In genomic region chr16:68432701-68433100, GRCh38 we compare ENCODE assay signal across 28 cellular contexts. TPM values are rescaled to one million over a fixed set of nuclear protein-coding genes. Genes with fewer than 3 reads are reported as not detected.
"Had no signal": no experiment of that assay in that cellular context is flagged by ENCODE, and none has a peak within 500 bp of the region (broad histone marks: within the 10 kb centered on the region; RNA-seq: fewer than 3 reads in every experiment).

No MANE protein-coding gene starts in this region.

- H3K9me3 ChIP-seq: colonic mucosa, esophagus muscularis mucosa, gastrocnemius medialis had no signal

- H3K4me3 Mint-ChIP-seq: dendritic cell treated with granulocyte-macrophage colony-stimulating factor and Interleukin-4, amounts not matched to agents 40 ng/mL and 50 ng/mL, for 4 days; effector memory CD8-positive, alpha-beta T cell; endodermal cell had no signal

- DNase-seq: colonic mucosa; cortex of kidney; dermis blood vessel endothelial cell; dorsolateral prefrontal cortex; effector CD4-positive, alpha-beta T cell; effector CD8-positive, alpha-beta T cell; effector memory CD4-positive, alpha-beta T cell; effector memory CD8-positive, alpha-beta T cell; endodermal cell; erythroblast; esophagus squamous epithelium; foreskin fibroblast; foreskin keratinocyte; foreskin melanocyte; gastrocnemius medialis; glutamatergic neuron; head of caudate nucleus; heart left ventricle; heart right ventricle had no signal

- H3K36me3 ChIP-seq: colonic mucosa, esophagus muscularis mucosa, esophagus squamous epithelium, gastrocnemius medialis, gastroesophageal sphincter, heart left ventricle, heart right ventricle had no signal

- H3K4me1 ChIP-seq: colonic mucosa, esophagus muscularis mucosa, foreskin keratinocyte, gastrocnemius medialis, gastroesophageal sphincter, heart left ventricle, heart right ventricle had no signal

- H3K27me3 ChIP-seq: colonic mucosa, dorsolateral prefrontal cortex, gastrocnemius medialis, heart left ventricle had no signal

- H3K27ac ChIP-seq: colonic mucosa, coronary artery, epithelial cell of prostate, esophagus muscularis mucosa, esophagus squamous epithelium, foreskin keratinocyte, gastrocnemius medialis, gastroesophageal sphincter, heart left ventricle, heart right ventricle had no signal

- ATAC-seq: effector memory CD8-positive, alpha-beta T cell; esophagus mucosa; foreskin keratinocyte; gastrocnemius medialis; gastroesophageal sphincter; heart left ventricle; heart right ventricle had no signal

- H3K27ac Mint-ChIP-seq: dendritic cell treated with granulocyte-macrophage colony-stimulating factor and Interleukin-4, amounts not matched to agents 40 ng/mL and 50 ng/mL, for 4 days; effector memory CD8-positive, alpha-beta T cell; endodermal cell had no signal

- H3K4me3 ChIP-seq: colonic mucosa, coronary artery, dorsolateral prefrontal cortex, esophagus muscularis mucosa, esophagus squamous epithelium, gastrocnemius medialis, gastroesophageal sphincter, heart left ventricle, heart right ventricle had no signal

RNA-seq across cellular contexts. Expression of gene SMPD3, which starts 15.6 kb away (rescaled TPM):
- total RNA-seq: endothelial cell of umbilical vein, epithelial cell of proximal tubule, glomerular endothelial cell had no signal
